In genomic region chr2:167114018-167114417, GRCh38 we compare ENCODE assay signal across 17 cellular contexts.
"Had no signal": no experiment of that assay in that cellular context is flagged by ENCODE, and none has a peak within 500 bp of the region (broad histone marks: within the 10 kb centered on the region; RNA-seq: fewer than 3 reads in every experiment).

No MANE protein-coding gene starts in this region.

- H3K4me3 ChIP-seq: heart left ventricle, left lung, prostate gland, tibial nerve had no signal

- H3K27me3 ChIP-seq: heart left ventricle, left lung, tibial nerve had no signal

- H3K9me3 ChIP-seq: prostate gland, tibial nerve had no signal

- H3K4me1 Mint-ChIP-seq: activated CD4-positive, alpha-beta T cell treated with anti-CD3 and anti-CD28 coated beads, Interleukin-2, amount 10 ng/mL, durations not matched to agents 24 days and 14 days; memory B cell; stimulated activated naive B cell treated with anti-CD40 and anti-IgM and Interleukin-4, amounts not matched to agents 10 μg/mL and 1 μg/mL and 100 μg/mL, for 72 hours; T-cell had no signal

- H3K27me3 Mint-ChIP-seq: activated CD4-positive, alpha-beta T cell treated with anti-CD3 and anti-CD28 coated beads, Interleukin-2, amount 10 ng/mL, durations not matched to agents 24 days and 14 days; memory B cell; natural killer cell treated with Interleukin-12 subunit alpha and Interleukin-12 subunit beta and Interleukin-15 and Interleukin-18, amount 100 ng/mL, for 72 hours; stimulated activated naive B cell treated with anti-CD40 and anti-IgM and Interleukin-4, amounts not matched to agents 10 μg/mL and 1 μg/mL and 100 μg/mL, for 72 hours; T-cell had no signal

- ATAC-seq: esophagus mucosa; heart left ventricle; left lung; natural killer cell treated with Interleukin-12 subunit alpha and Interleukin-12 subunit beta and Interleukin-15 and Interleukin-18, amount 100 ng/mL, for 72 hours; sciatic nerve; stimulated activated naive B cell treated with anti-CD40 and anti-IgM and Interleukin-4, amounts not matched to agents 10 μg/mL and 1 μg/mL and 100 μg/mL, for 72 hours; T-cell; WTC11 had no signal

- DNase-seq: activated CD4-positive, alpha-beta T cell treated with anti-CD3 and anti-CD28 coated beads, Interleukin-2, amount 10 ng/mL, durations not matched to agents 24 days and 14 days; activated CD8-positive, alpha-beta memory T cell treated with anti-CD3 and anti-CD28 coated beads for 24 hours; activated naive CD4-positive, alpha-beta T cell treated with Interleukin-2 at 50 U/mL for 16 hours; heart left ventricle; islet precursor cell; left lung; occipital lobe; stimulated activated CD4-positive, alpha-beta T cell treated with anti-CD3 and anti-CD28 coated beads, Interleukin-2, amount 100 ng/mL, for 24 hours; stimulated activated naive B cell treated with anti-CD40 and anti-IgM and Interleukin-4, amounts not matched to agents 10 μg/mL and 1 μg/mL and 100 μg/mL, for 72 hours; T-cell had no signal

- H3K36me3 ChIP-seq: heart left ventricle, left lung, prostate gland, tibial nerve had no signal

- H3K27ac ChIP-seq: heart left ventricle, left lung, prostate gland, tibial nerve had no signal

- H3K4me1 ChIP-seq: heart left ventricle, left lung, prostate gland, tibial nerve had no signal

- H3K27ac Mint-ChIP-seq: activated CD4-positive, alpha-beta T cell treated with anti-CD3 and anti-CD28 coated beads, Interleukin-2, amount 10 ng/mL, durations not matched to agents 24 days and 14 days; memory B cell; natural killer cell treated with Interleukin-12 subunit alpha and Interleukin-12 subunit beta and Interleukin-15 and Interleukin-18, amount 100 ng/mL, for 72 hours; stimulated activated naive B cell treated with anti-CD40 and anti-IgM and Interleukin-4, amounts not matched to agents 10 μg/mL and 1 μg/mL and 100 μg/mL, for 72 hours; T-cell; WTC11 had no signal

- H3K36me3 Mint-ChIP-seq: memory B cell; natural killer cell treated with Interleukin-12 subunit alpha and Interleukin-12 subunit beta and Interleukin-15 and Interleukin-18, amount 100 ng/mL, for 72 hours; stimulated activated naive B cell treated with anti-CD40 and anti-IgM and Interleukin-4, amounts not matched to agents 10 μg/mL and 1 μg/mL and 100 μg/mL, for 72 hours; T-cell had no signal

- H3K4me3 Mint-ChIP-seq: activated CD4-positive, alpha-beta T cell treated with anti-CD3 and anti-CD28 coated beads, Interleukin-2, amount 10 ng/mL, durations not matched to agents 24 days and 14 days; memory B cell; natural killer cell treated with Interleukin-12 subunit alpha and Interleukin-12 subunit beta and Interleukin-15 and Interleukin-18, amount 100 ng/mL, for 72 hours; stimulated activated naive B cell treated with anti-CD40 and anti-IgM and Interleukin-4, amounts not matched to agents 10 μg/mL and 1 μg/mL and 100 μg/mL, for 72 hours; T-cell; WTC11 had no signal
